ENCODE assay signal across 33 cellular contexts in the genomic region with DNA sequence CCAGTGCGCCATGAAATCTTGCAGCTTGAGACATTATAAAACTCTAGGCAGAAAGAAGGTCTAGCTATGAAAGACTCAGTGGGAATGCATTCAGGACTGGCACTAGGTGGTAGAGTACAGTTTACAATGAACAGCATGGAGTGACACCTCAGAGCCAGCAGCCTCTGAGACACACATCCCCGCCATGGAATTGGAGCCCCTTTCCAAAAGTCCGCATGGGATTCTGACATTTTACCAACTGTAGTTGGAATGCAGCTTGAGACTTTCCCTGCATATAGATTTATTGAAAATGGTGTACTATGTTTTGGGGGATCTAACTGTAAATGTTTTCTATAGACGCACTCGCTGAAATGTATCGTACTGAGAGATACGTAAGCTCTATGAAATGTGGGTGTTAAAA.
"Had no signal": no experiment of that assay in that cellular context is flagged by ENCODE, and none has a peak within 500 bp of the region (broad histone marks: within the 10 kb centered on the region; RNA-seq: fewer than 3 reads in every experiment).

No MANE protein-coding gene starts in this region.

- H3K4me3 Mint-ChIP-seq: activated B cell treated with CpG ODN at 0.5 μM for 24 hours; activated CD4-positive, alpha-beta memory T cell treated with anti-CD3 and anti-CD28 coated beads for 36 hours; activated CD4-positive, alpha-beta memory T cell treated with anti-CD3 and anti-CD28 coated beads, Interleukin-2, amount 10 ng/mL, durations not matched to agents 7 days and 5 days; activated CD4-positive, alpha-beta T cell treated with anti-CD3 and anti-CD28 coated beads for 36 hours; activated CD4-positive, alpha-beta T cell treated with anti-CD3 and anti-CD28 coated beads, Interleukin-2, amount 10 ng/mL, durations not matched to agents 24 days and 14 days; activated CD4-positive, alpha-beta T cell treated with anti-CD3 and anti-CD28 coated beads, Interleukin-2, amount 10 ng/mL, durations not matched to agents 7 days and 5 days; activated CD8-positive, alpha-beta memory T cell treated with anti-CD3 and anti-CD28 coated beads, Interleukin-2, amount 10 ng/mL, durations not matched to agents 7 days and 5 days; activated CD8-positive, alpha-beta T cell treated with anti-CD3 and anti-CD28 coated beads for 36 hours; activated CD8-positive, alpha-beta T cell treated with anti-CD3 and anti-CD28 coated beads, Interleukin-2, amount 10 ng/mL, durations not matched to agents 7 days and 5 days; T-cell; T-helper 1 cell treated with Interleukin-12 subunit alpha and Interleukin-12 subunit beta and Interleukin-4 antibody, amounts not matched to agents 30 μg/mL and 1 μg/mL, for 36 hours; T-helper 17 cell; T-helper 2 cell treated with Interferon-gamma antibody and Interleukin-4, amounts not matched to agents 5 μg/mL and 100 μg/mL, for 36 hours; WTC11 had no signal

- DNase-seq: activated B cell treated with CpG ODN at 0.5 μM for 24 hours; activated CD4-positive, alpha-beta memory T cell treated with anti-CD3 and anti-CD28 coated beads for 36 hours; activated CD4-positive, alpha-beta memory T cell treated with anti-CD3 and anti-CD28 coated beads, Interleukin-2, amount 10 ng/mL, durations not matched to agents 7 days and 5 days; activated CD4-positive, alpha-beta T cell treated with anti-CD3 and anti-CD28 coated beads for 1 hour; activated CD4-positive, alpha-beta T cell treated with anti-CD3 and anti-CD28 coated beads for 36 hours; activated CD4-positive, alpha-beta T cell treated with anti-CD3 and anti-CD28 coated beads for 4 hours; activated CD4-positive, alpha-beta T cell treated with anti-CD3 and anti-CD28 coated beads for 48 hours; activated CD4-positive, alpha-beta T cell treated with anti-CD3 and anti-CD28 coated beads, Interleukin-2, amount 10 ng/mL, durations not matched to agents 24 days and 14 days; activated CD4-positive, alpha-beta T cell treated with anti-CD3 and anti-CD28 coated beads, Interleukin-2, amount 10 ng/mL, durations not matched to agents 7 days and 5 days; activated CD4-positive, alpha-beta T cell treated with anti-CD3 and anti-CD28 coated beads, Interleukin-2, amount 50 U/mL, for 1 hour; activated CD4-positive, alpha-beta T cell treated with anti-CD3 and anti-CD28 coated beads, Interleukin-2, amount 50 U/mL, for 4 hours; activated CD4-positive, alpha-beta T cell treated with anti-CD3 and anti-CD28 coated beads, Interleukin-2, amount 50 U/mL, for 48 hours; activated CD4-positive, CD25-positive, alpha-beta regulatory T cell; activated CD4-positive, CD25-positive, alpha-beta regulatory T cell treated with anti-CD3 and anti-CD28 coated beads, Interleukin-2, amount 50 U/mL, for 72 hours; activated CD8-positive, alpha-beta memory T cell treated with anti-CD3 and anti-CD28 coated beads for 24 hours; activated CD8-positive, alpha-beta memory T cell treated with anti-CD3 and anti-CD28 coated beads, Interleukin-2, amount 10 ng/mL, durations not matched to agents 7 days and 5 days; activated CD8-positive, alpha-beta memory T cell treated with anti-CD3 and anti-CD28 coated beads, Interleukin-2, amount 50 U/mL, for 4 hours; activated CD8-positive, alpha-beta memory T cell treated with anti-CD3 and anti-CD28 coated beads, Interleukin-2, amount 50 U/mL, for 48 hours; activated CD8-positive, alpha-beta T cell treated with anti-CD3 and anti-CD28 coated beads for 36 hours; activated CD8-positive, alpha-beta T cell treated with anti-CD3 and anti-CD28 coated beads, Interleukin-2, amount 10 ng/mL, durations not matched to agents 7 days and 5 days; T-cell; T-helper 1 cell; T-helper 17 cell; T-helper 2 cell; T-helper 9 cell; T1000; WERI-Rb-1 had no signal

- FAIRE-seq: TTC549 had no signal

- H3K36me3 Mint-ChIP-seq: activated CD4-positive, alpha-beta memory T cell treated with anti-CD3 and anti-CD28 coated beads for 36 hours; activated CD8-positive, alpha-beta memory T cell treated with anti-CD3 and anti-CD28 coated beads, Interleukin-2, amount 10 ng/mL, durations not matched to agents 7 days and 5 days; T-cell; WTC11 had no signal

- H3K36me3 ChIP-seq: WERI-Rb-1 had no signal

- H3K4me1 Mint-ChIP-seq: activated B cell treated with CpG ODN at 0.5 μM for 24 hours; activated CD4-positive, alpha-beta memory T cell treated with anti-CD3 and anti-CD28 coated beads, Interleukin-2, amount 10 ng/mL, durations not matched to agents 7 days and 5 days; activated CD4-positive, alpha-beta T cell treated with anti-CD3 and anti-CD28 coated beads for 36 hours; activated CD4-positive, alpha-beta T cell treated with anti-CD3 and anti-CD28 coated beads, Interleukin-2, amount 10 ng/mL, durations not matched to agents 24 days and 14 days; activated CD4-positive, alpha-beta T cell treated with anti-CD3 and anti-CD28 coated beads, Interleukin-2, amount 10 ng/mL, durations not matched to agents 7 days and 5 days; activated CD8-positive, alpha-beta memory T cell treated with anti-CD3 and anti-CD28 coated beads, Interleukin-2, amount 10 ng/mL, durations not matched to agents 7 days and 5 days; T-cell; T-helper 17 cell; WTC11 had no signal

- H3K27ac Mint-ChIP-seq: activated B cell treated with CpG ODN at 0.5 μM for 24 hours; activated CD4-positive, alpha-beta memory T cell treated with anti-CD3 and anti-CD28 coated beads for 36 hours; activated CD4-positive, alpha-beta memory T cell treated with anti-CD3 and anti-CD28 coated beads, Interleukin-2, amount 10 ng/mL, durations not matched to agents 7 days and 5 days; activated CD4-positive, alpha-beta T cell treated with anti-CD3 and anti-CD28 coated beads for 36 hours; activated CD4-positive, alpha-beta T cell treated with anti-CD3 and anti-CD28 coated beads, Interleukin-2, amount 10 ng/mL, durations not matched to agents 24 days and 14 days; activated CD4-positive, alpha-beta T cell treated with anti-CD3 and anti-CD28 coated beads, Interleukin-2, amount 10 ng/mL, durations not matched to agents 7 days and 5 days; activated CD8-positive, alpha-beta memory T cell treated with anti-CD3 and anti-CD28 coated beads, Interleukin-2, amount 10 ng/mL, durations not matched to agents 7 days and 5 days; activated CD8-positive, alpha-beta T cell treated with anti-CD3 and anti-CD28 coated beads for 36 hours; activated CD8-positive, alpha-beta T cell treated with anti-CD3 and anti-CD28 coated beads, Interleukin-2, amount 10 ng/mL, durations not matched to agents 7 days and 5 days; T-cell; T-helper 1 cell treated with Interleukin-12 subunit alpha and Interleukin-12 subunit beta and Interleukin-4 antibody, amounts not matched to agents 30 μg/mL and 1 μg/mL, for 36 hours; T-helper 17 cell; T-helper 2 cell treated with Interferon-gamma antibody and Interleukin-4, amounts not matched to agents 5 μg/mL and 100 μg/mL, for 36 hours; WTC11 had no signal

- H3K27ac ChIP-seq: VCaP, WERI-Rb-1 had no signal

- ATAC-seq: activated CD4-positive, alpha-beta T cell treated with anti-CD3 and anti-CD28 coated beads for 36 hours; activated CD4-positive, CD25-positive, alpha-beta regulatory T cell treated with anti-CD3 and anti-CD28 coated beads, Interleukin-2, amount 50 U/mL, for 24 hours; activated CD8-positive, alpha-beta memory T cell treated with anti-CD3 and anti-CD28 coated beads, Interleukin-2, amount 10 ng/mL, durations not matched to agents 7 days and 5 days; activated CD8-positive, alpha-beta T cell treated with anti-CD3 and anti-CD28 coated beads for 36 hours; activated CD8-positive, alpha-beta T cell treated with anti-CD3 and anti-CD28 coated beads, Interleukin-2, amount 10 ng/mL, durations not matched to agents 7 days and 5 days; T-cell; T-helper 17 cell; WTC11 had no signal

- H3K9me3 Mint-ChIP-seq: activated B cell treated with CpG ODN at 0.5 μM for 24 hours; activated CD4-positive, alpha-beta memory T cell treated with anti-CD3 and anti-CD28 coated beads for 36 hours; activated CD4-positive, alpha-beta memory T cell treated with anti-CD3 and anti-CD28 coated beads, Interleukin-2, amount 10 ng/mL, durations not matched to agents 7 days and 5 days; activated CD4-positive, alpha-beta T cell treated with anti-CD3 and anti-CD28 coated beads, Interleukin-2, amount 10 ng/mL, durations not matched to agents 24 days and 14 days; activated CD4-positive, alpha-beta T cell treated with anti-CD3 and anti-CD28 coated beads, Interleukin-2, amount 10 ng/mL, durations not matched to agents 7 days and 5 days; activated CD8-positive, alpha-beta T cell treated with anti-CD3 and anti-CD28 coated beads for 36 hours; T-cell; T-helper 1 cell treated with Interleukin-12 subunit alpha and Interleukin-12 subunit beta and Interleukin-4 antibody, amounts not matched to agents 30 μg/mL and 1 μg/mL, for 36 hours; T-helper 2 cell treated with Interferon-gamma antibody and Interleukin-4, amounts not matched to agents 5 μg/mL and 100 μg/mL, for 36 hours; WTC11 had no signal
